ENCODE assay signal across 29 cellular contexts in the genomic region with DNA sequence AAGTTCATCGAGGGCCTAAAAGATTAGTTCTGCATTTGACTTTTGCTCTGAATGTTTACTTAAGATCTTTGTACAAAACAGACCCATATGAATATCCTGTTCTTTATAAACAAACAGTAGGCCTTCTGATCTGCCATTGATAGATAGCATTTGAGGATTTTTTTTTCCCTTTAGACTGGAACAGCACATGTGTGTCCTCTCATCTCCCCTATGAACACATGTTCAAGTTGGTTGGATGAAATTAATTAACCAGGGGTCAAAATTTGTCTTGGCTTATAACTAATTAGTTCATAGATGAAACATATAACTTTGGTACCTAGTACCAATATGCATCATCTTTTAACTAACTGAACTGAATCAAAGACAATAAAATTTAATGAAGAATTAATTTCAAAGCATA.
"Had no signal": no experiment of that assay in that cellular context is flagged by ENCODE, and none has a peak within 500 bp of the region (broad histone marks: within the 10 kb centered on the region; RNA-seq: fewer than 3 reads in every experiment).

No MANE protein-coding gene starts in this region.

- FAIRE-seq: colon, endometrium, endothelial cell of umbilical vein, frontal cortex had no signal

- H3K9me3 Mint-ChIP-seq: effector memory CD8-positive, alpha-beta T cell; endodermal cell had no signal

- H3K27ac Mint-ChIP-seq: dendritic cell treated with granulocyte-macrophage colony-stimulating factor and Interleukin-4, amounts not matched to agents 40 ng/mL and 50 ng/mL, for 4 days; effector memory CD8-positive, alpha-beta T cell; endodermal cell had no signal

- H3K4me3 Mint-ChIP-seq: dendritic cell treated with granulocyte-macrophage colony-stimulating factor and Interleukin-4, amounts not matched to agents 40 ng/mL and 50 ng/mL, for 4 days; effector memory CD8-positive, alpha-beta T cell; endodermal cell had no signal

- H3K4me1 ChIP-seq: colonic mucosa, esophagus muscularis mucosa, esophagus squamous epithelium, foreskin keratinocyte, gastrocnemius medialis, gastroesophageal sphincter, heart left ventricle, heart right ventricle had no signal

- H3K36me3 ChIP-seq: colonic mucosa, esophagus squamous epithelium had no signal

- H3K4me3 ChIP-seq: colonic mucosa, coronary artery, dorsolateral prefrontal cortex, esophagus muscularis mucosa, esophagus squamous epithelium, gastrocnemius medialis, gastroesophageal sphincter, heart left ventricle, heart right ventricle had no signal

- DNase-seq: colonic mucosa; cortex of kidney; dermis blood vessel endothelial cell; dorsolateral prefrontal cortex; effector CD4-positive, alpha-beta T cell; effector CD8-positive, alpha-beta T cell; effector memory CD4-positive, alpha-beta T cell; effector memory CD8-positive, alpha-beta T cell; endodermal cell; erythroblast; esophagus squamous epithelium; foreskin fibroblast; foreskin keratinocyte; foreskin melanocyte; gastrocnemius medialis; glutamatergic neuron; head of caudate nucleus; heart left ventricle; heart right ventricle had no signal

- H3K9me3 ChIP-seq: colonic mucosa, esophagus muscularis mucosa, esophagus squamous epithelium, gastrocnemius medialis had no signal

- H3K27ac ChIP-seq: colonic mucosa, coronary artery, dorsolateral prefrontal cortex, epithelial cell of prostate, esophagus muscularis mucosa, esophagus squamous epithelium, foreskin keratinocyte, gastrocnemius medialis, gastroesophageal sphincter, heart left ventricle, heart right ventricle had no signal

- H3K27me3 Mint-ChIP-seq: dendritic cell treated with granulocyte-macrophage colony-stimulating factor and Interleukin-4, amounts not matched to agents 40 ng/mL and 50 ng/mL, for 4 days; effector memory CD8-positive, alpha-beta T cell had no signal

- ATAC-seq: effector memory CD8-positive, alpha-beta T cell; esophagus mucosa; foreskin keratinocyte; gastrocnemius medialis; gastroesophageal sphincter; heart left ventricle; heart right ventricle had no signal

- H3K27me3 ChIP-seq: colonic mucosa, dorsolateral prefrontal cortex, esophagus muscularis mucosa, esophagus squamous epithelium, gastrocnemius medialis, gastroesophageal sphincter, heart left ventricle, heart right ventricle had no signal
